ENCODE assay signal across 15 cellular contexts in genomic region chr1:1293258-1293617, GRCh38.
"Had no signal": no experiment of that assay in that cellular context is flagged by ENCODE, and none has a peak within 500 bp of the region (broad histone marks: within the 10 kb centered on the region; RNA-seq: fewer than 3 reads in every experiment).

No MANE protein-coding gene starts in this region.

- H3K27me3 Mint-ChIP-seq: naive B cell had no signal

- H3K4me1 ChIP-seq: neural progenitor cell had no signal

- H3K27ac ChIP-seq: neural progenitor cell, prostate gland, right atrium auricular region, sigmoid colon, stomach, thyroid gland, vagina had no signal

- H3K27ac Mint-ChIP-seq: mesothelial cell of epicardium, naive B cell, nephron, neural progenitor cell had no signal

- H3K36me3 Mint-ChIP-seq: mesothelial cell of epicardium, naive B cell, neural progenitor cell had no signal

- H3K36me3 ChIP-seq: neural progenitor cell, prostate gland had no signal

- ATAC-seq: mucosa of descending colon; stimulated activated naive B cell treated with anti-CD40 and anti-IgM and Interleukin-4, amounts not matched to agents 10 μg/mL and 1 μg/mL and 100 μg/mL, for 72 hours had no signal

- H2AFZ ChIP-seq: neural progenitor cell had no signal

- H3K9ac ChIP-seq: neural progenitor cell had no signal

- H3K4me3 Mint-ChIP-seq: mesothelial cell of epicardium; naive B cell; nephron; neural progenitor cell; stimulated activated naive B cell treated with anti-CD40 and anti-IgM and Interleukin-4, amounts not matched to agents 10 μg/mL and 1 μg/mL and 100 μg/mL, for 72 hours had no signal

- H3K27me3 ChIP-seq: neural progenitor cell, right atrium auricular region, sigmoid colon, stomach, thyroid gland, vagina had no signal

- H3K4me1 Mint-ChIP-seq: nephron, neural progenitor cell had no signal

- H3K9me3 ChIP-seq: mucosa of descending colon, prostate gland, right atrium auricular region, sigmoid colon, stomach, thyroid gland, vagina had no signal

- DNase-seq: cortex of kidney; mesenchymal stem cell; mucosa of descending colon; naive B cell; sigmoid colon; stimulated activated CD4-positive, alpha-beta T cell treated with anti-CD3 and anti-CD28 coated beads, Interleukin-4, amount 100 ng/mL, for 4 hours; stimulated activated naive B cell treated with anti-CD40 and anti-IgM and Interleukin-4, amounts not matched to agents 10 μg/mL and 1 μg/mL and 100 μg/mL, for 72 hours; stomach; thyroid gland had no signal

- H3K9me3 Mint-ChIP-seq: mesothelial cell of epicardium; naive B cell; nephron; neural progenitor cell; stimulated activated naive B cell treated with anti-CD40 and anti-IgM and Interleukin-4, amounts not matched to agents 10 μg/mL and 1 μg/mL and 100 μg/mL, for 72 hours had no signal

- H3K4me2 ChIP-seq: neural progenitor cell had no signal

- H3K4me3 ChIP-seq: mucosa of descending colon, neural progenitor cell, prostate gland, right atrium auricular region, sigmoid colon, stomach, thyroid gland, vagina had no signal
